22 cellular contexts compared by ENCODE assay signal in genomic region chr4:26303008-26303407, GRCh38. TPM values are rescaled to one million over a fixed set of nuclear protein-coding genes. Genes with fewer than 3 reads are reported as not detected.
DNase-seq lines count a peak whose midpoint lies in the region; ATAC-seq, FAIRE-seq and TF ChIP-seq lines count a peak whose summit lies in the region.
"Had no signal": no experiment of that assay in that cellular context is flagged by ENCODE, and none has a peak within 500 bp of the region (broad histone marks: within the 10 kb centered on the region; RNA-seq: fewer than 3 reads in every experiment).

No MANE protein-coding gene starts in this region.

- TF ChIP-seq CTCF in CD14-positive monocyte (IDR thresholded peaks at IDR 0.05) = no peak
- TF ChIP-seq CTCF in HL-60 (IDR thresholded peaks at IDR 0.05; ENCODE audit: insufficient read depth, low read length) = no peak
- TF ChIP-seq CTCF in H1 (IDR thresholded peaks at IDR 0.05; ENCODE audit: control extremely low read depth in 1 of 3, insufficient read depth in 1 of 3, low read depth in 1 of 3, low read length in 3 of 3) = no peak

- H3K9me3 Mint-ChIP-seq in CD14-positive monocyte = peaks cover 0 to 3% (median 0%) of the 10 kb centered on the region in 7 donors
- H3K9me3 Mint-ChIP-seq: CD4-positive, alpha-beta T cell; CD8-positive, alpha-beta memory T cell; HFFc6 had no signal

- H3K14ac ChIP-seq in H1 (ENCODE audit: insufficient read length) = no peak overlapping the region

- CTCF ChIA-PET in H1 (lab: Charles Lee; ENCODE audit: partially characterized antibody) = interaction anchor here (1.0 to 2.1 kb wide), 4 partner anchors 9 to 236 kb away, joined by 3 to 11 read pairs (median 6); no protein-coding TSS in a partner anchor

- no peak for TF ChIP-seq RAD21 in H1 (IDR thresholded peaks at IDR 0.05 in 1 of 2, conservative IDR thresholded peaks at IDR 0.05 in 1 of 2; ENCODE audit: low read depth in 2 of 2, low read length in 2 of 2)

- intact Hi-C loops in CD14-positive monocyte (cut with micrococcal nuclease) = loop anchor here in 1 of 2 donors (2.0 to 5.0 kb wide), 2 partner anchors 14 to 86 kb away; no protein-coding TSS in a partner anchor

- H3K9me3 ChIP-seq in H1 (ENCODE audit: insufficient read depth in 2 of 2, low read depth in 1 of 2, low read length in 1 of 2) = no peaks in the 10 kb centered on the region

- 92% methylated on average over 4 of the region's 4 CpGs; no CpG with 5 or more reads in 1 of the 2 experiments for WGBS in H1 (ENCODE audit: extremely low coverage in 1 of 2, insufficient coverage in 1 of 2, insufficient read length in 1 of 2, insufficient replicate concordance in 2 of 2, low coverage in 1 of 2, low lambda C conversion rate in 2 of 2, missing lambda C conversion rate in 1 of 2), 2 experiments

- no peak overlapping the region for H3K4ac ChIP-seq in H1 (replicated peaks; ENCODE audit: insufficient read length, low read depth, low read length)

- peaks cover 0 to 2% of the 10 kb centered on the region in 2 donors for H3K36me3 Mint-ChIP-seq in CD14-positive monocyte
- H3K36me3 Mint-ChIP-seq: CD8-positive, alpha-beta memory T cell had no signal

- POLR2A ChIA-PET in H1 (lab: Charles Lee; ENCODE audit: partially characterized antibody) = interaction anchor here (1.6 kb wide), 1 partner anchor 16 kb away, joined by 4 read pairs; no protein-coding TSS in a partner anchor

- H3K27ac Mint-ChIP-seq in CD14-positive monocyte = peak overlapping the region; percentile 93 to 98 (median 96)
- H3K27ac Mint-ChIP-seq: B cell; CD4-positive, alpha-beta T cell; HFFc6 had no signal

- H3K27me3 ChIP-seq in HL-60 (ENCODE audit: insufficient read depth, poor library complexity, severe bottlenecking) (no peaks in the 10 kb centered on the region), H1 (replicated peaks in 1 of 4; ENCODE audit: control insufficient read depth in 3 of 4, extremely low read depth in 1 of 4, insufficient read depth in 3 of 4, low read length in 3 of 4) (no peaks in the 10 kb centered on the region)
- H3K27me3 ChIP-seq: BLaER1 had no signal

- no peak overlapping the region for H4K5ac ChIP-seq in H1 (ENCODE audit: insufficient read length, low read depth, low read length)

- no peak for ATAC-seq in HG03196 (IDR thresholded peaks at IDR 0.05; ENCODE audit: unreplicated experiment)
- ATAC-seq: HCT116 had no signal

- H3K79me1 ChIP-seq in H1 (ENCODE audit: low read depth, low read length) = no peaks in the 10 kb centered on the region

- no peak overlapping the region for H3K4me2 ChIP-seq in H1 (ENCODE audit: insufficient read depth in 1 of 2, low read depth in 2 of 2, low read length in 2 of 2)
- H3K4me2 ChIP-seq: BLaER1 had no signal

- H2BK120ac ChIP-seq in H1 (replicated peaks; ENCODE audit: low read depth, low read length) = no peak overlapping the region

- TF ChIP-seq POLR2A in H1 (IDR thresholded peaks at IDR 0.05; ENCODE audit: control extremely low read depth in 1 of 2, low read depth in 2 of 2, low read length in 2 of 2) = no peak

- no peak for FAIRE-seq in H1 (lab: Jason Lieb, UNC)
- FAIRE-seq: D721Med, GM12891, GM18507 had no signal

- no peak overlapping the region for H3K4me3 Mint-ChIP-seq in CD14-positive monocyte
- H3K4me3 Mint-ChIP-seq: B cell; CD4-positive, alpha-beta T cell; CD8-positive, alpha-beta memory T cell; HFFc6 had no signal

- peak overlapping the region; percentile 11; the same call in 1 of the 2 replicates for H3K18ac ChIP-seq in H1 (ENCODE audit: extremely low read depth, low read length)

- H3K23ac ChIP-seq in H1 (ENCODE audit: insufficient read length) = no peak overlapping the region

- H2BK20ac ChIP-seq in H1 (ENCODE audit: low read length) = no peak overlapping the region; the same call in 1 of the 2 replicates

- H3K56ac ChIP-seq in H1 (replicated peaks; ENCODE audit: insufficient read length, low read depth, low read length) = no peak overlapping the region

- no peak overlapping the region for H2AK5ac ChIP-seq in H1 (ENCODE audit: low read depth, low read length)

- H3K23me2 ChIP-seq in H1 (ENCODE audit: low read depth, low read length) = no peaks in the 10 kb centered on the region

- no peak for DNase-seq in CD14-positive monocyte (ENCODE audit: low spot score)
- DNase-seq in HL-60 (ENCODE audit: low read depth in 1 of 2, low spot score in 1 of 2) = no peak
- DNase-seq in H1 (ENCODE audit: low read depth in 1 of 2, low spot score in 2 of 2) = no peak
- no peak for DNase-seq in NCI-H128 (lab: John Stamatoyannopoulos, UW; ENCODE audit: unreplicated experiment)
- DNase-seq in NCI-H524 treated with DMSO at 0.1 percent for 48 hours (lab: John Stamatoyannopoulos, UW) = no peak
- DNase-seq: 8988T; CD4-positive, alpha-beta T cell; CD8-positive, alpha-beta memory T cell; DMS 273 treated with DMSO at 0.1 percent for 48 hours; DMS79; EL; GOT3; H7; HFFc6 had no signal

- H3K9ac ChIP-seq in H1 (replicated peaks in 1 of 4; ENCODE audit: extremely low read depth in 1 of 4, low read depth in 3 of 4, low read length in 3 of 4) = no peak overlapping the region
- H3K9ac ChIP-seq: BLaER1 had no signal

- H4K91ac ChIP-seq in H1 (replicated peaks; ENCODE audit: insufficient read length, low read length) = no peak overlapping the region

- H2AFZ ChIP-seq in H1 (ENCODE audit: low read length) = no peak overlapping the region

- H4K8ac ChIP-seq in H1 (ENCODE audit: extremely low read depth, insufficient read depth, low read length) = no peak overlapping the region

- H2BK15ac ChIP-seq in H1 (ENCODE audit: low read length) = no peak overlapping the region

- H4K20me1 ChIP-seq in H1 (replicated peaks in 1 of 2; ENCODE audit: control insufficient read depth in 1 of 2, insufficient read depth in 2 of 2, low read length in 2 of 2) = no peaks in the 10 kb centered on the region
- H4K20me1 ChIP-seq: BLaER1 had no signal

- no peaks in the 10 kb centered on the region for H3K36me3 ChIP-seq in H1 (ENCODE audit: control insufficient read depth in 2 of 4, insufficient read depth in 4 of 4, low read length in 3 of 4)
- H3K36me3 ChIP-seq: BLaER1 had no signal

- H2BK5ac ChIP-seq in H1 (ENCODE audit: low read depth, low read length) = peak overlapping the region; percentile 53; the same call in 1 of the 2 replicates

- peaks cover 0 to 4% (median 0%) of the 10 kb centered on the region in 3 donors for H3K27me3 Mint-ChIP-seq in CD14-positive monocyte (ENCODE audit: low read depth in 3 of 3)
- H3K27me3 Mint-ChIP-seq: CD4-positive, alpha-beta T cell; CD8-positive, alpha-beta memory T cell had no signal

- peaks cover 31% of the 10 kb centered on the region for H3K4me1 Mint-ChIP-seq in CD14-positive monocyte

- H3K27ac ChIP-seq in HL-60 (replicated peaks) (peak overlapping the region; percentile 62), H1 (ENCODE audit: low read depth, low read length) (no peak overlapping the region)
- H3K27ac ChIP-seq: BLaER1, C4-2B had no signal

- H3K79me2 ChIP-seq in H1 (ENCODE audit: control insufficient read depth in 1 of 2, insufficient read depth in 2 of 2, low read length in 2 of 2) = no peaks in the 10 kb centered on the region

- no peak overlapping the region for H3K4me3 ChIP-seq in HL-60 (replicated peaks; ENCODE audit: insufficient read depth, low read length)
- H3K4me3 ChIP-seq in H1 (ENCODE audit: extremely low read depth in 1 of 4, insufficient read depth in 2 of 4, low read depth in 3 of 4, low read length in 4 of 4) = no peak overlapping the region
- H3K4me3 ChIP-seq: BLaER1 had no signal

- peaks cover 0 to 18% (median 8%) of the 10 kb centered on the region in 4 experiments; a peak in 5 of 7 replicates for H3K4me1 ChIP-seq in H1 (replicated peaks in 1 of 4; ENCODE audit: control insufficient read depth in 3 of 4, insufficient read depth in 4 of 4, low read length in 3 of 4)
- H3K4me1 ChIP-seq: BLaER1 had no signal

- TF ChIP-seq EP300 in H1 (IDR thresholded peaks at IDR 0.05; ENCODE audit: borderline replicate concordance in 1 of 2, low read depth in 2 of 2, low read length in 2 of 2) = no peak

- peak overlapping the region; percentile 44; the same call in 1 of the 2 replicates for H2BK12ac ChIP-seq in H1 (ENCODE audit: low read depth, low read length)

TF ChIP-seq in H1, 55 proteins besides CTCF, POLR2A, EP300 and RAD21 (continues in another document):
- TF ChIP-seq GTF2F1 (IDR thresholded peaks at IDR 0.05; ENCODE audit: borderline replicate concordance, low read depth, low read length) = no peak
- no peak for TF ChIP-seq USF2 (IDR thresholded peaks at IDR 0.05; ENCODE audit: low read length)
- no peak for TF ChIP-seq MAFK (IDR thresholded peaks at IDR 0.05; ENCODE audit: low read depth, low read length)
- TF ChIP-seq KDM5A (IDR thresholded peaks at IDR 0.05; ENCODE audit: low read length) = no peak
- TF ChIP-seq BRCA1 (IDR thresholded peaks at IDR 0.05; ENCODE audit: low read depth, low read length) = no peak
- no peak for TF ChIP-seq TAF1 (IDR thresholded peaks at IDR 0.05; ENCODE audit: low read depth, low read length)

RNA-seq across cellular contexts. Expression of gene RBPJ, which starts 17.8 kb away (rescaled TPM):
- polyA plus RNA-seq in CD14-positive monocyte (100 to 1,000 TPM; 128 to 177 TPM), H1 (2011; rRNA removed) (58.2 and 65.5 TPM in 2 replicates)
- total RNA-seq in H1 (2021; fragmentation: NEBNext Ultra II Directional; extraction: Animal tissue kit (Norgen Biotek cat#: 25700)) = 202 and 217 TPM in 2 replicates
- polyA plus RNA-seq in H1 (2011; cell fraction: cytosol; rRNA removed) = 80.3 TPM
- 94.0 TPM for polyA plus RNA-seq in H1 (2011; cell fraction: nucleus; rRNA removed)
- 73.6 to 109 TPM (median 89.5 TPM) in 4 replicates for polyA plus RNA-seq in H1 (2012, experiment 1 of 2)
- 7.1 TPM for polyA plus RNA-seq in H1 (2012, experiment 2 of 2)
- polyA plus RNA-seq in H1 (2013, experiment 1 of 2) = 140 TPM
- polyA plus RNA-seq in H1 (2013, experiment 2 of 2) = 139 TPM
- 109 and 131 TPM in 2 replicates for polyA minus RNA-seq in H1 (2011; rRNA and poly(A)+ RNA removed)
- polyA minus RNA-seq in H1 (2011; cell fraction: cytosol; rRNA and poly(A)+ RNA removed) = 86.8 TPM
- polyA minus RNA-seq in H1 (2011; cell fraction: nucleus; rRNA and poly(A)+ RNA removed) = 208 TPM
